20 cellular contexts compared by ENCODE assay signal in genomic region chrX:3371163-3371562, GRCh38. TPM values are rescaled to one million over a fixed set of nuclear protein-coding genes. Genes with fewer than 3 reads are reported as not detected.
"Had no signal": no experiment of that assay in that cellular context is flagged by ENCODE, and none has a peak within 500 bp of the region (broad histone marks: within the 10 kb centered on the region; RNA-seq: fewer than 3 reads in every experiment).

No MANE protein-coding gene starts in this region.

- H3K4me3 ChIP-seq: dorsolateral prefrontal cortex, esophagus squamous epithelium, hepatocyte, lung, psoas muscle, sigmoid colon, thyroid gland had no signal

- DNase-seq: cortex of kidney; dorsolateral prefrontal cortex; effector CD8-positive, alpha-beta T cell; esophagus squamous epithelium; foreskin fibroblast; head of caudate nucleus; left colon; left ventricle myocardium superior; mesendoderm; naive thymus-derived CD4-positive, alpha-beta T cell; nephron progenitor cell; psoas muscle; sigmoid colon; small intestine; stimulated activated CD4-positive, alpha-beta T cell treated with anti-CD3 and anti-CD28 coated beads, Interleukin-2, amount 100 ng/mL, for 48 hours; stimulated activated naive CD4-positive, alpha-beta T cell treated with Interleukin-2 at 50 U/mL for 16 hours; thyroid gland had no signal

- H3K4me1 ChIP-seq: parathyroid adenoma, psoas muscle, sigmoid colon had no signal

- H3K27ac ChIP-seq: dorsolateral prefrontal cortex, hepatocyte, parathyroid adenoma, psoas muscle, sigmoid colon, thyroid gland had no signal

- H3K36me3 ChIP-seq: esophagus squamous epithelium, sigmoid colon, thyroid gland had no signal

- ATAC-seq: left colon; left ventricle myocardium superior; naive thymus-derived CD4-positive, alpha-beta T cell; psoas muscle had no signal

- H3K27me3 ChIP-seq: esophagus squamous epithelium, hepatocyte, sigmoid colon, thyroid gland had no signal

- H3K9me3 ChIP-seq: esophagus squamous epithelium, psoas muscle, sigmoid colon, thyroid gland had no signal

RNA-seq across cellular contexts. Expression of gene MXRA5, which starts 24.7 kb away (rescaled TPM):
- total RNA-seq: naive thymus-derived CD4-positive, alpha-beta T cell had no signal
